ENCODE assay signal across 1 cellular context in genomic region chr1:43221256-43221778, GRCh38.
TF ChIP-seq lines count a peak whose summit lies in the region.

No MANE protein-coding gene starts in this region.

TF ChIP-seq in WTC11, 78 proteins besides CTCF, POLR2A, EP300 and RAD21 (continued from another document):
- no peak for TF ChIP-seq FOXP4 (CRISPR knock-in tag; IDR thresholded peaks at IDR 0.05)
- no peak for TF ChIP-seq ZNF263 (CRISPR knock-in tag; IDR thresholded peaks at IDR 0.05; ENCODE audit: low read depth)
- no peak for TF ChIP-seq ZMAT4 (CRISPR knock-in tag; IDR thresholded peaks at IDR 0.05)
- no peak for TF ChIP-seq E2F5 (CRISPR knock-in tag; IDR thresholded peaks at IDR 0.05)
- TF ChIP-seq ESRRA (CRISPR knock-in tag; IDR thresholded peaks at IDR 0.05; ENCODE audit: borderline replicate concordance) = no peak
